Comparison of ENCODE assay signal across 20 cellular contexts in the genomic region with DNA sequence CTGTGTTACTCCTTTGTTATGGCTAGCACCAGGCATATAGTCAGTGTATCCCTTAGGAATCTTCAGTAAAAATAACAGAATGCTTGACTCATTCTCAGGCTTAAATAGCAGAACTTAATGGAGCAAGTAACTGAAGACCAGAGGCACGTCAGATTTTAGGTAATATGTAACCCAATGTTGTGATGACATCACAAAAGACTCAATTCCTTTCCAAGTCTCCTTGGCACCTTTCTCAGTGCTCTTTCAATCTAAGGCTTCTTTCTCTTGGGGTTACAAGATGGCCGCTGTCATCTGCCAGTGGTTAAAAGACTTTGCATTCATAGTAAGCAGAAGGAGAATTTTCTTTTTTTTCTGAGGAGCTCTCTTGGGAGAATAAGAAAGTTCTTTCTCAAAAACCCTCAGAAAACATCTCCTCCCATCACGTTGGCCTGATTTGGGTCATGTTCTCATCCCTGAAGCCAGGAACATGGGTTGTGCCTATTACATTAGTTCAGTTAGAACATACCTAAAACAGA. TPM values are rescaled to one million over a fixed set of nuclear protein-coding genes. Genes with fewer than 3 reads are reported as not detected.
DNase-seq lines count a peak whose midpoint lies in the region; ATAC-seq and TF ChIP-seq lines count a peak whose summit lies in the region.
"Had no signal": no experiment of that assay in that cellular context is flagged by ENCODE, and none has a peak within 500 bp of the region (broad histone marks: within the 10 kb centered on the region; RNA-seq: fewer than 3 reads in every experiment).

No MANE protein-coding gene starts in this region.

- H3K9me2 ChIP-seq in GM23338 (ENCODE audit: insufficient read depth): no peaks in the 10 kb centered on the region

- TF ChIP-seq CTCF in GM23338 (conservative IDR thresholded peaks at IDR 0.05; ENCODE audit: low read depth in 2 of 2) (no peak), chondrocyte (IDR thresholded peaks at IDR 0.05) (no peak)

- no peaks in the 10 kb centered on the region for H3K27me3 ChIP-seq in GM23338 (ENCODE audit: insufficient read depth)

- no peak overlapping the region for H3K27ac ChIP-seq in GM23338 (ENCODE audit: low read depth)
- H3K27ac ChIP-seq: lower lobe of right lung, RWPE1 had no signal

- H3K9me3 Mint-ChIP-seq in GM23338 (peaks cover 5% of the 10 kb centered on the region; the same call in 1 of the 3 replicates), chondrocyte (ENCODE audit: low read depth) (no peaks in the 10 kb centered on the region)
- H3K9me3 Mint-ChIP-seq: activated T-helper 2 cell treated with anti-CD3 and anti-CD28 coated beads, Interferon-gamma antibody, Interleukin-2, Interleukin-4, amounts not matched to agents 10 μg/mL and 5 μg/mL and 100 μg/mL, durations not matched to agents 14 hours and 24 hours and 36 hours had no signal

- ATAC-seq in GM23338 (no peak), GM18907 (IDR thresholded peaks at IDR 0.05; ENCODE audit: unreplicated experiment) (no peak)
- ATAC-seq: CD8-positive, alpha-beta T cell; GM12878; K562; lower lobe of right lung; naive thymus-derived CD4-positive, alpha-beta T cell had no signal

- no peaks in the 10 kb centered on the region; the same call in 2 of the 3 replicates for H3K4me1 Mint-ChIP-seq in GM23338
- peaks cover 37% of the 10 kb centered on the region for H3K4me1 Mint-ChIP-seq in chondrocyte (ENCODE audit: low read depth)
- H3K4me1 Mint-ChIP-seq: naive thymus-derived CD4-positive, alpha-beta T cell had no signal

- no peaks in the 10 kb centered on the region for H3K36me3 ChIP-seq in GM23338 (ENCODE audit: insufficient read depth)
- H3K36me3 ChIP-seq: lower lobe of right lung had no signal

- H3K27me3 Mint-ChIP-seq in GM23338 (ENCODE audit: insufficient read depth, low read depth, poor library complexity): no peaks in the 10 kb centered on the region
- no peaks in the 10 kb centered on the region for H3K27me3 Mint-ChIP-seq in chondrocyte (ENCODE audit: low read depth)

- no peaks in the 10 kb centered on the region for H3K36me3 Mint-ChIP-seq in GM23338 (ENCODE audit: low read depth)
- no peaks in the 10 kb centered on the region for H3K36me3 Mint-ChIP-seq in chondrocyte (ENCODE audit: low read depth)
- H3K36me3 Mint-ChIP-seq: CD8-positive, alpha-beta T cell; naive thymus-derived CD4-positive, alpha-beta T cell had no signal

- no peaks in the 10 kb centered on the region for H3F3A ChIP-seq in GM23338 (replicated peaks; ENCODE audit: low read depth)

- no peak overlapping the region for H3K4me2 ChIP-seq in GM23338

- no peak for DNase-seq in GM23338 (ENCODE audit: low spot score)
- no peak for DNase-seq in chondrocyte (ENCODE audit: low spot score)
- DNase-seq in hepatic stellate cell (ENCODE audit: low spot score): peak; percentile 13
- DNase-seq in stromal cell of bone marrow (ENCODE audit: low read depth): peak; percentile 85
- DNase-seq in HuH-7.5 (ENCODE audit: low spot score): no peak
- no peak for DNase-seq in activated CD4-positive, alpha-beta T cell treated with anti-CD3 and anti-CD28 coated beads for 1 hour
- DNase-seq: activated CD4-positive, CD25-positive, alpha-beta regulatory T cell; aorta; CD8-positive, alpha-beta T cell; dermis blood vessel endothelial cell; lower lobe of right lung; naive thymus-derived CD4-positive, alpha-beta T cell; NCI-H1092 treated with DMSO at 0.1 percent for 48 hours; NCI-H774 had no signal

- no peak overlapping the region for H3K4me3 ChIP-seq in GM23338
- H3K4me3 ChIP-seq: GM12878, K562, lower lobe of right lung had no signal

- H3K27ac Mint-ChIP-seq in GM23338 (no peak overlapping the region), chondrocyte (ENCODE audit: unreplicated experiment) (peak overlapping the region; percentile 43)
- H3K27ac Mint-ChIP-seq: activated T-helper 2 cell treated with anti-CD3 and anti-CD28 coated beads, Interferon-gamma antibody, Interleukin-2, Interleukin-4, amounts not matched to agents 10 μg/mL and 5 μg/mL and 100 μg/mL, durations not matched to agents 14 hours and 24 hours and 36 hours; CD8-positive, alpha-beta T cell; naive thymus-derived CD4-positive, alpha-beta T cell had no signal

- no peaks in the 10 kb centered on the region for H3K79me2 ChIP-seq in GM23338 (replicated peaks; ENCODE audit: insufficient read depth)

- H3K4me3 Mint-ChIP-seq in GM23338 (no peak overlapping the region), chondrocyte (ENCODE audit: unreplicated experiment) (no peak overlapping the region)
- H3K4me3 Mint-ChIP-seq: CD8-positive, alpha-beta T cell; naive thymus-derived CD4-positive, alpha-beta T cell had no signal

- peak overlapping the region; percentile 74; the same call in 1 of the 2 replicates for H2AFZ ChIP-seq in GM23338

- no peaks in the 10 kb centered on the region for H3K4me1 ChIP-seq in GM23338 (ENCODE audit: insufficient read depth)
- H3K4me1 ChIP-seq: lower lobe of right lung had no signal

- no peaks in the 10 kb centered on the region for H4K20me1 ChIP-seq in GM23338 (replicated peaks; ENCODE audit: insufficient read depth)

TF ChIP-seq in GM23338, 12 proteins besides CTCF, POLR2A, EP300 and RAD21 (continues in another document):
- TF ChIP-seq POLR2AphosphoS5 (IDR thresholded peaks at IDR 0.05; ENCODE audit: low read depth) (no peak), EZH2 (IDR thresholded peaks at IDR 0.05; ENCODE audit: low read depth, unreplicated experiment) (no peak), ZNF114 (CRISPR knock-in tag; IDR thresholded peaks at IDR 0.05) (no peak), EZH2phosphoT487 (IDR thresholded peaks at IDR 0.05; ENCODE audit: unreplicated experiment) (no peak)
- TF ChIP-seq, protein P1, sequence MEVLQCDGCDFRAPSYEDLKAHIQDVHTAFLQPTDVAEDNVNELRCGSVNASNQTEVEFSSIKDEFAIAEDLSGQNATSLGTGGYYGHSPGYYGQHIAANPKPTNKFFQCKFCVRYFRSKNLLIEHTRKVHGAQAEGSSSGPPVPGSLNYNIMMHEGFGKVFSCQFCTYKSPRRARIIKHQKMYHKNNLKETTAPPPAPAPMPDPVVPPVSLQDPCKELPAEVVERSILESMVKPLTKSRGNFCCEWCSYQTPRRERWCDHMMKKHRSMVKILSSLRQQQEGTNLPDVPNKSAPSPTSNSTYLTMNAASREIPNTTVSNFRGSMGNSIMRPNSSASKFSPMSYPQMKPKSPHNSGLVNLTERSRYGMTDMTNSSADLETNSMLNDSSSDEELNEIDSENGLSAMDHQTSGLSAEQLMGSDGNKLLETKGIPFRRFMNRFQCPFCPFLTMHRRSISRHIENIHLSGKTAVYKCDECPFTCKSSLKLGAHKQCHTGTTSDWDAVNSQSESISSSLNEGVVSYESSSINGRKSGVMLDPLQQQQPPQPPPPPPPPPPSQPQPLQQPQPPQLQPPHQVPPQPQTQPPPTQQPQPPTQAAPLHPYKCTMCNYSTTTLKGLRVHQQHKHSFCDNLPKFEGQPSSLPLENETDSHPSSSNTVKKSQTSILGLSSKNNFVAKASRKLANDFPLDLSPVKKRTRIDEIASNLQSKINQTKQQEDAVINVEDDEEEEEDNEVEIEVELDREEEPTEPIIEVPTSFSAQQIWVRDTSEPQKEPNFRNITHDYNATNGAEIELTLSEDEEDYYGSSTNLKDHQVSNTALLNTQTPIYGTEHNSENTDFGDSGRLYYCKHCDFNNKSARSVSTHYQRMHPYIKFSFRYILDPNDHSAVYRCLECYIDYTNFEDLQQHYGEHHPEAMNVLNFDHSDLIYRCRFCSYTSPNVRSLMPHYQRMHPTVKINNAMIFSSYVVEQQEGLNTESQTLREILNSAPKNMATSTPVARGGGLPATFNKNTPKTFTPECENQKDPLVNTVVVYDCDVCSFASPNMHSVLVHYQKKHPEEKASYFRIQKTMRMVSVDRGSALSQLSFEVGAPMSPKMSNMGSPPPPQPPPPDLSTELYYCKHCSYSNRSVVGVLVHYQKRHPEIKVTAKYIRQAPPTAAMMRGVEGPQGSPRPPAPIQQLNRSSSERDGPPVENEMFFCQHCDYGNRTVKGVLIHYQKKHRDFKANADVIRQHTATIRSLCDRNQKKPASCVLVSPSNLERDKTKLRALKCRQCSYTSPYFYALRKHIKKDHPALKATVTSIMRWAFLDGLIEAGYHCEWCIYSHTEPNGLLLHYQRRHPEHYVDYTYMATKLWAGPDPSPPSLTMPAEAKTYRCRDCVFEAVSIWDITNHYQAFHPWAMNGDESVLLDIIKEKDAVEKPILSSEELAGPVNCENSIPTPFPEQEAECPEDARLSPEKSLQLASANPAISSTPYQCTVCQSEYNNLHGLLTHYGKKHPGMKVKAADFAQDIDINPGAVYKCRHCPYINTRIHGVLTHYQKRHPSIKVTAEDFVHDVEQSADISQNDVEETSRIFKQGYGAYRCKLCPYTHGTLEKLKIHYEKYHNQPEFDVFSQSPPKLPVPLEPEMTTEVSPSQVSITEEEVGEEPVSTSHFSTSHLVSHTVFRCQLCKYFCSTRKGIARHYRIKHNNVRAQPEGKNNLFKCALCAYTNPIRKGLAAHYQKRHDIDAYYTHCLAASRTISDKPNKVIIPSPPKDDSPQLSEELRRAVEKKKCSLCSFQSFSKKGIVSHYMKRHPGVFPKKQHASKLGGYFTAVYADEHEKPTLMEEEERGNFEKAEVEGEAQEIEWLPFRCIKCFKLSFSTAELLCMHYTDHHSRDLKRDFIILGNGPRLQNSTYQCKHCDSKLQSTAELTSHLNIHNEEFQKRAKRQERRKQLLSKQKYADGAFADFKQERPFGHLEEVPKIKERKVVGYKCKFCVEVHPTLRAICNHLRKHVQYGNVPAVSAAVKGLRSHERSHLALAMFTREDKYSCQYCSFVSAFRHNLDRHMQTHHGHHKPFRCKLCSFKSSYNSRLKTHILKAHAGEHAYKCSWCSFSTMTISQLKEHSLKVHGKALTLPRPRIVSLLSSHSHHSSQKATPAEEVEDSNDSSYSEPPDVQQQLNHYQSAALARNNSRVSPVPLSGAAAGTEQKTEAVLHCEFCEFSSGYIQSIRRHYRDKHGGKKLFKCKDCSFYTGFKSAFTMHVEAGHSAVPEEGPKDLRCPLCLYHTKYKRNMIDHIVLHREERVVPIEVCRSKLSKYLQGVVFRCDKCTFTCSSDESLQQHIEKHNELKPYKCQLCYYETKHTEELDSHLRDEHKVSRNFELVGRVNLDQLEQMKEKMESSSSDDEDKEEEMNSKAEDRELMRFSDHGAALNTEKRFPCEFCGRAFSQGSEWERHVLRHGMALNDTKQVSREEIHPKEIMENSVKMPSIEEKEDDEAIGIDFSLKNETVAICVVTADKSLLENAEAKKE (CRISPR knock-in tag; IDR thresholded peaks at IDR 0.05): no peak
- TF ChIP-seq, protein P2, sequence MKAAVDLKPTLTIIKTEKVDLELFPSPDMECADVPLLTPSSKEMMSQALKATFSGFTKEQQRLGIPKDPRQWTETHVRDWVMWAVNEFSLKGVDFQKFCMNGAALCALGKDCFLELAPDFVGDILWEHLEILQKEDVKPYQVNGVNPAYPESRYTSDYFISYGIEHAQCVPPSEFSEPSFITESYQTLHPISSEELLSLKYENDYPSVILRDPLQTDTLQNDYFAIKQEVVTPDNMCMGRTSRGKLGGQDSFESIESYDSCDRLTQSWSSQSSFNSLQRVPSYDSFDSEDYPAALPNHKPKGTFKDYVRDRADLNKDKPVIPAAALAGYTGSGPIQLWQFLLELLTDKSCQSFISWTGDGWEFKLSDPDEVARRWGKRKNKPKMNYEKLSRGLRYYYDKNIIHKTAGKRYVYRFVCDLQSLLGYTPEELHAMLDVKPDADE (IDR thresholded peaks at IDR 0.05): no peak

RNA-seq across cellular contexts. Expression of gene DCN, which starts 33.4 kb away (rescaled TPM):
- not detected in 2 replicates for total RNA-seq in GM23338 (2014; rRNA removed; shearing (Covaris generic))
- 0.21 TPM in 1 of 2 replicates, not detected in the other for polyA plus RNA-seq in GM23338 (2016; fragmentation: Nextera tagmentation; extraction: Ambion mirVana)
- 723 to 2,473 TPM (median 743 TPM) in 3 replicates for total RNA-seq in chondrocyte
- total RNA-seq: activated T-helper 2 cell treated with anti-CD3 and anti-CD28 coated beads, Interferon-gamma antibody, Interleukin-2, Interleukin-4, amounts not matched to agents 10 μg/mL and 5 μg/mL and 100 μg/mL, durations not matched to agents 14 hours and 24 hours and 36 hours; CD8-positive, alpha-beta T cell; T-helper 1 cell treated with Interleukin-12 subunit alpha and Interleukin-12 subunit beta and Interleukin-4 antibody, amounts not matched to agents 30 ng/mL and 1 ng/mL, for 36 hours had no signal
- polyA plus RNA-seq: naive thymus-derived CD4-positive, alpha-beta T cell had no signal

Comparison
In these comparisons a context has a peak if more than half of its experiments do, and no peak if none do; other contexts are left out.
1. DNase-seq: peak in hepatic stellate cell (single experiment) and stromal cell of bone marrow (single experiment); none in GM23338 (single experiment), chondrocyte (single experiment), HuH-7.5 (single experiment) and activated CD4-positive, alpha-beta T cell treated with anti-CD3 and anti-CD28 coated beads for 1 hour (single experiment).
2. RNA of gene DCN, which starts 33.4 kb away (total RNA-seq): 723 to 2,473 TPM in chondrocyte; not detected in GM23338; every median in the first group is over 100 times any median in the second.